1 cellular context compared by ENCODE assay signal in the genomic region with DNA sequence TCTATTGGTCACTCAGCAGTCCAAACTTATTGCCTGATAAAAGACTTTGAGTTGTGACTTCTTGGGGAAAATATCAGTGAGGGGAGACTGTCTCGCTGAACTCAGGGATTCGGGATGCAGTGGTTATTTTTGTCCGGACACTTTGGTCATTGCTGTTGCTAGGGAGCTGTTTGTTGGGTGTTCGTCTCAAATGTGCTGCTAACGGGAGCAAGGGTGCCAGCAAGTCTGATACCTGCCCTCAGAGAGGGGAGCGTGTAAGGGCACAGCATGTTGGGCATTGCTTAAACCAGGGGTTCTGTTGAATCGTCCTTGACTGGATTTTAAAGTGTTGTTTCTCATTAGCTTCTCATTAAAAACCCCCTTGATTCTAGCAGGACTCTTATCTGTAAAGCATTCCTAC.
TF ChIP-seq lines count a peak whose summit lies in the region.

No MANE protein-coding gene starts in this region.

TF ChIP-seq in GM23338, 12 proteins besides CTCF, POLR2A, EP300 and RAD21 (continued from another document):
- TF ChIP-seq, protein P1, sequence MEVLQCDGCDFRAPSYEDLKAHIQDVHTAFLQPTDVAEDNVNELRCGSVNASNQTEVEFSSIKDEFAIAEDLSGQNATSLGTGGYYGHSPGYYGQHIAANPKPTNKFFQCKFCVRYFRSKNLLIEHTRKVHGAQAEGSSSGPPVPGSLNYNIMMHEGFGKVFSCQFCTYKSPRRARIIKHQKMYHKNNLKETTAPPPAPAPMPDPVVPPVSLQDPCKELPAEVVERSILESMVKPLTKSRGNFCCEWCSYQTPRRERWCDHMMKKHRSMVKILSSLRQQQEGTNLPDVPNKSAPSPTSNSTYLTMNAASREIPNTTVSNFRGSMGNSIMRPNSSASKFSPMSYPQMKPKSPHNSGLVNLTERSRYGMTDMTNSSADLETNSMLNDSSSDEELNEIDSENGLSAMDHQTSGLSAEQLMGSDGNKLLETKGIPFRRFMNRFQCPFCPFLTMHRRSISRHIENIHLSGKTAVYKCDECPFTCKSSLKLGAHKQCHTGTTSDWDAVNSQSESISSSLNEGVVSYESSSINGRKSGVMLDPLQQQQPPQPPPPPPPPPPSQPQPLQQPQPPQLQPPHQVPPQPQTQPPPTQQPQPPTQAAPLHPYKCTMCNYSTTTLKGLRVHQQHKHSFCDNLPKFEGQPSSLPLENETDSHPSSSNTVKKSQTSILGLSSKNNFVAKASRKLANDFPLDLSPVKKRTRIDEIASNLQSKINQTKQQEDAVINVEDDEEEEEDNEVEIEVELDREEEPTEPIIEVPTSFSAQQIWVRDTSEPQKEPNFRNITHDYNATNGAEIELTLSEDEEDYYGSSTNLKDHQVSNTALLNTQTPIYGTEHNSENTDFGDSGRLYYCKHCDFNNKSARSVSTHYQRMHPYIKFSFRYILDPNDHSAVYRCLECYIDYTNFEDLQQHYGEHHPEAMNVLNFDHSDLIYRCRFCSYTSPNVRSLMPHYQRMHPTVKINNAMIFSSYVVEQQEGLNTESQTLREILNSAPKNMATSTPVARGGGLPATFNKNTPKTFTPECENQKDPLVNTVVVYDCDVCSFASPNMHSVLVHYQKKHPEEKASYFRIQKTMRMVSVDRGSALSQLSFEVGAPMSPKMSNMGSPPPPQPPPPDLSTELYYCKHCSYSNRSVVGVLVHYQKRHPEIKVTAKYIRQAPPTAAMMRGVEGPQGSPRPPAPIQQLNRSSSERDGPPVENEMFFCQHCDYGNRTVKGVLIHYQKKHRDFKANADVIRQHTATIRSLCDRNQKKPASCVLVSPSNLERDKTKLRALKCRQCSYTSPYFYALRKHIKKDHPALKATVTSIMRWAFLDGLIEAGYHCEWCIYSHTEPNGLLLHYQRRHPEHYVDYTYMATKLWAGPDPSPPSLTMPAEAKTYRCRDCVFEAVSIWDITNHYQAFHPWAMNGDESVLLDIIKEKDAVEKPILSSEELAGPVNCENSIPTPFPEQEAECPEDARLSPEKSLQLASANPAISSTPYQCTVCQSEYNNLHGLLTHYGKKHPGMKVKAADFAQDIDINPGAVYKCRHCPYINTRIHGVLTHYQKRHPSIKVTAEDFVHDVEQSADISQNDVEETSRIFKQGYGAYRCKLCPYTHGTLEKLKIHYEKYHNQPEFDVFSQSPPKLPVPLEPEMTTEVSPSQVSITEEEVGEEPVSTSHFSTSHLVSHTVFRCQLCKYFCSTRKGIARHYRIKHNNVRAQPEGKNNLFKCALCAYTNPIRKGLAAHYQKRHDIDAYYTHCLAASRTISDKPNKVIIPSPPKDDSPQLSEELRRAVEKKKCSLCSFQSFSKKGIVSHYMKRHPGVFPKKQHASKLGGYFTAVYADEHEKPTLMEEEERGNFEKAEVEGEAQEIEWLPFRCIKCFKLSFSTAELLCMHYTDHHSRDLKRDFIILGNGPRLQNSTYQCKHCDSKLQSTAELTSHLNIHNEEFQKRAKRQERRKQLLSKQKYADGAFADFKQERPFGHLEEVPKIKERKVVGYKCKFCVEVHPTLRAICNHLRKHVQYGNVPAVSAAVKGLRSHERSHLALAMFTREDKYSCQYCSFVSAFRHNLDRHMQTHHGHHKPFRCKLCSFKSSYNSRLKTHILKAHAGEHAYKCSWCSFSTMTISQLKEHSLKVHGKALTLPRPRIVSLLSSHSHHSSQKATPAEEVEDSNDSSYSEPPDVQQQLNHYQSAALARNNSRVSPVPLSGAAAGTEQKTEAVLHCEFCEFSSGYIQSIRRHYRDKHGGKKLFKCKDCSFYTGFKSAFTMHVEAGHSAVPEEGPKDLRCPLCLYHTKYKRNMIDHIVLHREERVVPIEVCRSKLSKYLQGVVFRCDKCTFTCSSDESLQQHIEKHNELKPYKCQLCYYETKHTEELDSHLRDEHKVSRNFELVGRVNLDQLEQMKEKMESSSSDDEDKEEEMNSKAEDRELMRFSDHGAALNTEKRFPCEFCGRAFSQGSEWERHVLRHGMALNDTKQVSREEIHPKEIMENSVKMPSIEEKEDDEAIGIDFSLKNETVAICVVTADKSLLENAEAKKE (CRISPR knock-in tag; IDR thresholded peaks at IDR 0.05), result no peak
- TF ChIP-seq, protein P2, sequence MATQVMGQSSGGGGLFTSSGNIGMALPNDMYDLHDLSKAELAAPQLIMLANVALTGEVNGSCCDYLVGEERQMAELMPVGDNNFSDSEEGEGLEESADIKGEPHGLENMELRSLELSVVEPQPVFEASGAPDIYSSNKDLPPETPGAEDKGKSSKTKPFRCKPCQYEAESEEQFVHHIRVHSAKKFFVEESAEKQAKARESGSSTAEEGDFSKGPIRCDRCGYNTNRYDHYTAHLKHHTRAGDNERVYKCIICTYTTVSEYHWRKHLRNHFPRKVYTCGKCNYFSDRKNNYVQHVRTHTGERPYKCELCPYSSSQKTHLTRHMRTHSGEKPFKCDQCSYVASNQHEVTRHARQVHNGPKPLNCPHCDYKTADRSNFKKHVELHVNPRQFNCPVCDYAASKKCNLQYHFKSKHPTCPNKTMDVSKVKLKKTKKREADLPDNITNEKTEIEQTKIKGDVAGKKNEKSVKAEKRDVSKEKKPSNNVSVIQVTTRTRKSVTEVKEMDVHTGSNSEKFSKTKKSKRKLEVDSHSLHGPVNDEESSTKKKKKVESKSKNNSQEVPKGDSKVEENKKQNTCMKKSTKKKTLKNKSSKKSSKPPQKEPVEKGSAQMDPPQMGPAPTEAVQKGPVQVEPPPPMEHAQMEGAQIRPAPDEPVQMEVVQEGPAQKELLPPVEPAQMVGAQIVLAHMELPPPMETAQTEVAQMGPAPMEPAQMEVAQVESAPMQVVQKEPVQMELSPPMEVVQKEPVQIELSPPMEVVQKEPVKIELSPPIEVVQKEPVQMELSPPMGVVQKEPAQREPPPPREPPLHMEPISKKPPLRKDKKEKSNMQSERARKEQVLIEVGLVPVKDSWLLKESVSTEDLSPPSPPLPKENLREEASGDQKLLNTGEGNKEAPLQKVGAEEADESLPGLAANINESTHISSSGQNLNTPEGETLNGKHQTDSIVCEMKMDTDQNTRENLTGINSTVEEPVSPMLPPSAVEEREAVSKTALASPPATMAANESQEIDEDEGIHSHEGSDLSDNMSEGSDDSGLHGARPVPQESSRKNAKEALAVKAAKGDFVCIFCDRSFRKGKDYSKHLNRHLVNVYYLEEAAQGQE (IDR thresholded peaks at IDR 0.05; ENCODE audit: unreplicated experiment), result no peak
- TF ChIP-seq POLR2AphosphoS5 (IDR thresholded peaks at IDR 0.05; ENCODE audit: low read depth), result no peak
- no peak for TF ChIP-seq STAT1 (IDR thresholded peaks at IDR 0.05; ENCODE audit: unreplicated experiment)
- no peak for TF ChIP-seq ZNF114 (CRISPR knock-in tag; IDR thresholded peaks at IDR 0.05)
- no peak for TF ChIP-seq JUNB (IDR thresholded peaks at IDR 0.05; ENCODE audit: unreplicated experiment)
- TF ChIP-seq ZNF331 (CRISPR knock-in tag; IDR thresholded peaks at IDR 0.05; ENCODE audit: low read depth), result no peak
